6 cellular contexts compared by ENCODE assay signal in the genomic region with DNA sequence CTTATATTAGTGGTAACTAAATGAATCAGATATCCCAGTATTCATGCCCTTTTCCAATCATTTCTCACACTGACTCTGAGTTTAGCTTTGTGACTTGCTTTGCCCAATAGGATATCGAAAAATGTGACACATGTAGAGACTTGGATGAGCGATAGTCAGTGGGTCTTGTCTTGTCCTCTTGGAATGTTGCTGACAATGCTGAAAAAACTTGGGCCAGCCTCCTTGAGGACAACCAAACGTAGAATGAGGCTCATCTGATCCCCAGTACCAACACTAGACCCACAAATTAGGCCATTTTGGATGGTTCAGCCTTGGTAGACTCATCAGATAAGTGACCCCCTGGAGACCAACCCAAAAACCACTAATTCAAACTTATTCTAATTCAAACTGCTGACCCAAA.
"Had no signal": no experiment of that assay in that cellular context is flagged by ENCODE, and none has a peak within 500 bp of the region (broad histone marks: within the 10 kb centered on the region; RNA-seq: fewer than 3 reads in every experiment).

No MANE protein-coding gene starts in this region.

- H3K27ac ChIP-seq: HL-60, KMS-11 had no signal

- FAIRE-seq: HTR-8/SVneo had no signal

- H3K4me2 ChIP-seq: KMS-11 had no signal

- H3K9ac ChIP-seq: KMS-11 had no signal

- DNase-seq: IMR-90, KBM-7, KG1 had no signal
